In genomic region chr3:127846576-127846975, GRCh38 we compare ENCODE assay signal across 14 cellular contexts.
"Had no signal": no experiment of that assay in that cellular context is flagged by ENCODE, and none has a peak within 500 bp of the region (broad histone marks: within the 10 kb centered on the region; RNA-seq: fewer than 3 reads in every experiment).

No MANE protein-coding gene starts in this region.

- H3K27ac ChIP-seq: epithelial cell of prostate, foreskin keratinocyte, heart left ventricle, neutrophil, right atrium auricular region, stomach had no signal

- H3K27ac Mint-ChIP-seq: effector memory CD8-positive, alpha-beta T cell had no signal

- H3K4me1 ChIP-seq: foreskin keratinocyte, right atrium auricular region had no signal

- H3K4me3 Mint-ChIP-seq: effector memory CD8-positive, alpha-beta T cell; naive thymus-derived CD8-positive, alpha-beta T cell had no signal

- H3K9me3 ChIP-seq: heart left ventricle, mucosa of descending colon, neutrophil, right atrium auricular region, stomach had no signal

- H3K9me3 Mint-ChIP-seq: effector memory CD8-positive, alpha-beta T cell; naive thymus-derived CD8-positive, alpha-beta T cell had no signal

- H3K36me3 Mint-ChIP-seq: naive thymus-derived CD8-positive, alpha-beta T cell had no signal

- H3K27me3 ChIP-seq: heart left ventricle, neutrophil, right atrium auricular region, stomach had no signal

- H3K36me3 ChIP-seq: heart left ventricle, neutrophil, right atrium auricular region, stomach had no signal

- DNase-seq: effector memory CD8-positive, alpha-beta T cell; foreskin keratinocyte; heart left ventricle; kidney glomerular epithelial cell; mucosa of descending colon; naive thymus-derived CD8-positive, alpha-beta T cell; small intestine; stimulated activated CD4-positive, alpha-beta T cell treated with anti-CD3 and anti-CD28 coated beads, Interleukin-12 subunit alpha, Interleukin-12 subunit beta, amount 100 ng/mL, for 4 hours; stimulated activated naive CD4-positive, alpha-beta T cell; stomach; trophoblast cell had no signal

- H3K4me3 ChIP-seq: heart left ventricle, mucosa of descending colon, right atrium auricular region, stomach had no signal
